1 cellular context compared by ENCODE assay signal in genomic region chr6:26383624-26384417, GRCh38.
TF ChIP-seq lines count a peak whose summit lies in the region.

No MANE protein-coding gene starts in this region.

TF ChIP-seq in GM12878, 131 proteins besides CTCF, POLR2A, EP300 and RAD21 (continued from another document):
- TF ChIP-seq PKNOX1 (IDR thresholded peaks at IDR 0.05) (peak; percentile 91), NFYA (IDR thresholded peaks at IDR 0.05; ENCODE audit: borderline replicate concordance, low read depth, low read length) (no peak), SKIL (IDR thresholded peaks at IDR 0.05; ENCODE audit: low read depth, poor library complexity, severe bottlenecking) (no peak), POU2F2 (IDR thresholded peaks at IDR 0.05; ENCODE audit: borderline replicate concordance, low read depth, low read length) (no peak), MYC (IDR thresholded peaks at IDR 0.05; ENCODE audit: insufficient read depth, insufficient read length, insufficient replicate concordance, low read length, severe bottlenecking) (no peak), POLR2AphosphoS2 (IDR thresholded peaks at IDR 0.05; ENCODE audit: low read depth, low read length) (no peak), NBN (IDR thresholded peaks at IDR 0.05) (no peak), TARDBP (IDR thresholded peaks at IDR 0.05; ENCODE audit: borderline replicate concordance) (no peak), ZBTB33 (IDR thresholded peaks at IDR 0.05) (no peak), IKZF1 (conservative IDR thresholded peaks at IDR 0.05) (no peak; the same call in 1 of the 2 replicates), FOXM1 (IDR thresholded peaks at IDR 0.05; ENCODE audit: low read depth, low read length) (no peak), USF1 (IDR thresholded peaks at IDR 0.05; ENCODE audit: borderline replicate concordance, extremely low read length, insufficient read depth, low read depth, low read length) (no peak), ATF7 (IDR thresholded peaks at IDR 0.05; ENCODE audit: low read depth) (no peak), BCLAF1 (IDR thresholded peaks at IDR 0.05) (no peak), GABPA (IDR thresholded peaks at IDR 0.05; ENCODE audit: low read depth) (no peak), ZBED1 (IDR thresholded peaks at IDR 0.05; ENCODE audit: borderline replicate concordance) (no peak), YBX1 (IDR thresholded peaks at IDR 0.05) (no peak), GATAD2B (conservative IDR thresholded peaks at IDR 0.05; ENCODE audit: low read depth) (0 out of 2 replicates have a peak, but pooled peaks have one; percentile 37), IRF3 (IDR thresholded peaks at IDR 0.05) (no peak), RAD51 (IDR thresholded peaks at IDR 0.05) (no peak), RUNX3 (IDR thresholded peaks at IDR 0.05; ENCODE audit: low read length) (no peak), SREBF1 (IDR thresholded peaks at IDR 0.05; ENCODE audit: low read length) (no peak), ZNF592 (IDR thresholded peaks at IDR 0.05) (no peak), POLR2AphosphoS5 (IDR thresholded peaks at IDR 0.05; ENCODE audit: low read length) (no peak), JUND (IDR thresholded peaks at IDR 0.05; ENCODE audit: low read depth, low read length) (no peak), HSF1 (IDR thresholded peaks at IDR 0.05; ENCODE audit: low read depth, low read length) (no peak), HDGF (IDR thresholded peaks at IDR 0.05) (0 out of 2 replicates have a peak, but pooled peaks have one; percentile 58), BACH1 (IDR thresholded peaks at IDR 0.05; ENCODE audit: borderline replicate concordance) (no peak), LARP7 (IDR thresholded peaks at IDR 0.05) (no peak), PBX3 (IDR thresholded peaks at IDR 0.05; ENCODE audit: insufficient replicate concordance, low read depth, low read length) (peak; percentile 72), BHLHE40 (IDR thresholded peaks at IDR 0.05; ENCODE audit: borderline replicate concordance in 1 of 2, low read depth in 2 of 2, low read length in 1 of 2) (no peak)
